In the genomic region with DNA sequence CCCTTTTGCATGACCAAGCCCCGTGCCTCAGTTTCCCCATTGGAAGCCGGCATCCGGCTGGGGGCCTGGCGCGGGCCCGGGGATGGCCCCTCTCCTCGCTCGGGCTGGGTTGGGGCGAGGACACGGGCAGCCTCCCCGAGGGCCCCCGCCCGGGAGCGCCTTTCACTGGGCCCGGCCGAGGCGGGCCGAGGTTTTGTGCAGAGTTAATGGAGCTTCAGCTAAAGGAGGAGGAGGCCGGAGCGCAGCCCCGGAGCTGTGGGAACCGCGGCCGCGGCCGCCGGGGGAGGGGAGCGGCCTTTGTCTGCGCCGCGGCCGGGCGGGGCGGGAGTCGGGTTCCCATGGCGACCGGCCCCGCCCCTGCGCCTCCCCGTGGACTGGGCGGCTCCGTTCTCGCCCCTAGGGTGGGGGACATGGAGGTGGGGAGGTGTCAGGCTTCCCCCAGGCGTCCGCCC, we compare ENCODE assay signal across 8 cellular contexts. TPM values are rescaled to one million over a fixed set of nuclear protein-coding genes. Genes with fewer than 3 reads are reported as not detected.
DNase-seq lines count a peak whose midpoint lies in the region; ATAC-seq and TF ChIP-seq lines count a peak whose summit lies in the region.

No MANE protein-coding gene starts in this region.

- no peak; a peak in 1 of 4 replicates for TF ChIP-seq CTCF in GM23338 (conservative IDR thresholded peaks at IDR 0.05; ENCODE audit: low read depth in 2 of 2)
- TF ChIP-seq CTCF in OCI-LY3 (IDR thresholded peaks at IDR 0.05; ENCODE audit: low read depth, low read length) = no peak

- H3K79me2 ChIP-seq in GM23338 (replicated peaks; ENCODE audit: insufficient read depth) = no peaks in the 10 kb centered on the region
- no peaks in the 10 kb centered on the region for H3K79me2 ChIP-seq in OCI-LY3 (ENCODE audit: low read length)

- H3K4me2 ChIP-seq in GM23338 = peak overlapping the region; percentile 86
- peak overlapping the region; percentile 98 for H3K4me2 ChIP-seq in OCI-LY3 (ENCODE audit: low read length)

- DNase-seq in Ammon's horn (ENCODE audit: low spot score) = peak; percentile 50
- peak; percentile 69 for DNase-seq in GM23338 (ENCODE audit: low spot score)
- peak; percentile 68 for DNase-seq in activated naive CD4-positive, alpha-beta T cell treated with Interleukin-2 at 50 U/mL for 16 hours
- peak in 39 of 42 donors; percentile 40 to 84 (median 67) for DNase-seq in head of caudate nucleus
- peak; percentile 42 for DNase-seq in putamen (ENCODE audit: low spot score)

- H3K27me3 ChIP-seq in GM23338 (ENCODE audit: insufficient read depth) (peaks cover 54% of the 10 kb centered on the region), OCI-LY3 (ENCODE audit: low read depth, low read length) (no peaks in the 10 kb centered on the region)

- H3K9me3 Mint-ChIP-seq in GM23338 = peaks cover 12% of the 10 kb centered on the region

- no peaks in the 10 kb centered on the region for H3K9me2 ChIP-seq in GM23338 (ENCODE audit: insufficient read depth)

- H4K20me1 ChIP-seq in GM23338 (replicated peaks; ENCODE audit: insufficient read depth) (no peaks in the 10 kb centered on the region; the same call in 1 of the 2 replicates), OCI-LY3 (ENCODE audit: insufficient read depth, low read length) (peaks cover 6% of the 10 kb centered on the region; the same call in 1 of the 2 replicates)

- H3K4me3 ChIP-seq in GM23338 (peak overlapping the region; percentile 63), OCI-LY3 (ENCODE audit: low read length) (peak overlapping the region; percentile 99)

- no peak overlapping the region; the same call in 1 of the 2 replicates for H3K9ac ChIP-seq in OCI-LY3 (ENCODE audit: low read length)

- H3K36me3 ChIP-seq in GM23338 (ENCODE audit: insufficient read depth) (0 out of 2 replicates have a peak, but pooled peaks cover 2% of the 10 kb centered on the region), OCI-LY3 (replicated peaks; ENCODE audit: low read depth, low read length) (peaks cover 8% of the 10 kb centered on the region)

- H3K4me1 ChIP-seq in GM23338 (ENCODE audit: insufficient read depth) (peaks cover 6% of the 10 kb centered on the region; the same call in 1 of the 2 replicates), OCI-LY3 (ENCODE audit: low read length) (peaks cover 16% of the 10 kb centered on the region)

- H2AFZ ChIP-seq in GM23338 = no peak overlapping the region
- H2AFZ ChIP-seq in OCI-LY3 (ENCODE audit: low read depth, low read length) = no peak overlapping the region

- ATAC-seq in GM23338 (peak; percentile 48), HG02642 (IDR thresholded peaks at IDR 0.05; ENCODE audit: poor library complexity, unreplicated experiment) (no peak), HG03460 (IDR thresholded peaks at IDR 0.05; ENCODE audit: unreplicated experiment) (no peak)

- H3K4me1 Mint-ChIP-seq in GM23338 = peaks cover 4% of the 10 kb centered on the region; the same call in 1 of the 3 replicates

- H3K36me3 Mint-ChIP-seq in GM23338 (ENCODE audit: low read depth) = peaks cover 26% of the 10 kb centered on the region

- no peak overlapping the region for H3K27ac ChIP-seq in GM23338 (ENCODE audit: low read depth)
- H3K27ac ChIP-seq in OCI-LY3 (ENCODE audit: low read length) = no peak overlapping the region

- H3K27ac Mint-ChIP-seq in GM23338 = no peak overlapping the region

- intact Hi-C loops in head of caudate nucleus (cut with DNase I) = no loop called here

- H3F3A ChIP-seq in GM23338 (replicated peaks; ENCODE audit: low read depth) = peaks cover 8% of the 10 kb centered on the region; the same call in 1 of the 2 replicates

- H3K27me3 Mint-ChIP-seq in GM23338 (ENCODE audit: insufficient read depth, low read depth, poor library complexity) = peaks cover 36% of the 10 kb centered on the region

- H3K4me3 Mint-ChIP-seq in GM23338 = no peak overlapping the region

- H3K9me3 ChIP-seq in OCI-LY3 (ENCODE audit: insufficient read depth, low read length) = no peaks in the 10 kb centered on the region

TF ChIP-seq in GM23338, 12 proteins besides CTCF, POLR2A, EP300 and RAD21 (continues in another document):
- TF ChIP-seq ZNF114 (CRISPR knock-in tag; IDR thresholded peaks at IDR 0.05) = no peak
- TF ChIP-seq JUNB (IDR thresholded peaks at IDR 0.05; ENCODE audit: unreplicated experiment) = no peak
- TF ChIP-seq POLR2AphosphoS5 (IDR thresholded peaks at IDR 0.05; ENCODE audit: low read depth) = no peak
- TF ChIP-seq, protein P1, sequence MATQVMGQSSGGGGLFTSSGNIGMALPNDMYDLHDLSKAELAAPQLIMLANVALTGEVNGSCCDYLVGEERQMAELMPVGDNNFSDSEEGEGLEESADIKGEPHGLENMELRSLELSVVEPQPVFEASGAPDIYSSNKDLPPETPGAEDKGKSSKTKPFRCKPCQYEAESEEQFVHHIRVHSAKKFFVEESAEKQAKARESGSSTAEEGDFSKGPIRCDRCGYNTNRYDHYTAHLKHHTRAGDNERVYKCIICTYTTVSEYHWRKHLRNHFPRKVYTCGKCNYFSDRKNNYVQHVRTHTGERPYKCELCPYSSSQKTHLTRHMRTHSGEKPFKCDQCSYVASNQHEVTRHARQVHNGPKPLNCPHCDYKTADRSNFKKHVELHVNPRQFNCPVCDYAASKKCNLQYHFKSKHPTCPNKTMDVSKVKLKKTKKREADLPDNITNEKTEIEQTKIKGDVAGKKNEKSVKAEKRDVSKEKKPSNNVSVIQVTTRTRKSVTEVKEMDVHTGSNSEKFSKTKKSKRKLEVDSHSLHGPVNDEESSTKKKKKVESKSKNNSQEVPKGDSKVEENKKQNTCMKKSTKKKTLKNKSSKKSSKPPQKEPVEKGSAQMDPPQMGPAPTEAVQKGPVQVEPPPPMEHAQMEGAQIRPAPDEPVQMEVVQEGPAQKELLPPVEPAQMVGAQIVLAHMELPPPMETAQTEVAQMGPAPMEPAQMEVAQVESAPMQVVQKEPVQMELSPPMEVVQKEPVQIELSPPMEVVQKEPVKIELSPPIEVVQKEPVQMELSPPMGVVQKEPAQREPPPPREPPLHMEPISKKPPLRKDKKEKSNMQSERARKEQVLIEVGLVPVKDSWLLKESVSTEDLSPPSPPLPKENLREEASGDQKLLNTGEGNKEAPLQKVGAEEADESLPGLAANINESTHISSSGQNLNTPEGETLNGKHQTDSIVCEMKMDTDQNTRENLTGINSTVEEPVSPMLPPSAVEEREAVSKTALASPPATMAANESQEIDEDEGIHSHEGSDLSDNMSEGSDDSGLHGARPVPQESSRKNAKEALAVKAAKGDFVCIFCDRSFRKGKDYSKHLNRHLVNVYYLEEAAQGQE (IDR thresholded peaks at IDR 0.05; ENCODE audit: unreplicated experiment) = no peak
- TF ChIP-seq NANOG (IDR thresholded peaks at IDR 0.05; ENCODE audit: borderline replicate concordance) = no peak
- peak; percentile 45 for TF ChIP-seq EZH2 (IDR thresholded peaks at IDR 0.05; ENCODE audit: low read depth, unreplicated experiment)

RNA-seq across cellular contexts. Expression of a gene that starts 1.4 kb away (rescaled TPM):
- total RNA-seq in GM23338 (2014; rRNA removed; shearing (Covaris generic)) = 1.6 and 1.9 TPM in 2 replicates
- polyA plus RNA-seq in GM23338 (2016; fragmentation: Nextera tagmentation; extraction: Ambion mirVana) = 0.34 and 0.78 TPM in 2 replicates

RNA-seq across cellular contexts. Expression of a gene that starts 10.1 kb away (rescaled TPM):
- 20.4 and 26.1 TPM in 2 replicates for total RNA-seq in GM23338 (2014; rRNA removed; shearing (Covaris generic))
- polyA plus RNA-seq in GM23338 (2016; fragmentation: Nextera tagmentation; extraction: Ambion mirVana) = 10.4 and 15.8 TPM in 2 replicates

RNA-seq across cellular contexts. Expression of a gene that starts 20.5 kb away (rescaled TPM):
- 32.4 and 41.9 TPM in 2 replicates for total RNA-seq in GM23338 (2014; rRNA removed; shearing (Covaris generic))
- 4.1 and 5.1 TPM in 2 replicates for polyA plus RNA-seq in GM23338 (2016; fragmentation: Nextera tagmentation; extraction: Ambion mirVana)

RNA-seq across cellular contexts. Expression of a gene that starts 26.7 kb away (rescaled TPM):
- 32.7 and 47.1 TPM in 2 replicates for total RNA-seq in GM23338 (2014; rRNA removed; shearing (Covaris generic))
- 18.6 TPM in 2 replicates for polyA plus RNA-seq in GM23338 (2016; fragmentation: Nextera tagmentation; extraction: Ambion mirVana)

RNA-seq across cellular contexts. Expression of a gene that starts 35.9 kb away (rescaled TPM):
- 66.3 and 70.4 TPM in 2 replicates for total RNA-seq in GM23338 (2014; rRNA removed; shearing (Covaris generic))
- polyA plus RNA-seq in GM23338 (2016; fragmentation: Nextera tagmentation; extraction: Ambion mirVana) = 29.1 and 33.0 TPM in 2 replicates
